9 cellular contexts compared by ENCODE assay signal in genomic region chr4:97153042-97153441, GRCh38.
DNase-seq lines count a peak whose midpoint lies in the region; ATAC-seq and TF ChIP-seq lines count a peak whose summit lies in the region.
"Had no signal": no experiment of that assay in that cellular context is flagged by ENCODE, and none has a peak within 500 bp of the region (broad histone marks: within the 10 kb centered on the region; RNA-seq: fewer than 3 reads in every experiment).

No MANE protein-coding gene starts in this region.

- H3K9me3 Mint-ChIP-seq in activated CD4-positive, alpha-beta T cell treated with anti-CD3 and anti-CD28 coated beads, Interleukin-2, amount 10 ng/mL, durations not matched to agents 24 days and 14 days, result no peaks in the 10 kb centered on the region

- no peaks in the 10 kb centered on the region for H3K27me3 Mint-ChIP-seq in activated CD4-positive, alpha-beta T cell treated with anti-CD3 and anti-CD28 coated beads, Interleukin-2, amount 10 ng/mL, durations not matched to agents 24 days and 14 days

- peak; percentile 37 for TF ChIP-seq CTCF in MM.1S (IDR thresholded peaks at IDR 0.05; ENCODE audit: low read length)

- H4K20me1 ChIP-seq in MM.1S (ENCODE audit: insufficient read depth, low read length), result no peaks in the 10 kb centered on the region

- no peak overlapping the region for H3K4me2 ChIP-seq in MM.1S (ENCODE audit: low read depth, low read length)

- H3K27ac ChIP-seq in MM.1S (ENCODE audit: low read length), result no peak overlapping the region
- H3K27ac ChIP-seq in effector memory CD4-positive, alpha-beta T cell (ENCODE audit: insufficient read depth, low read length, poor library complexity, severe bottlenecking), result no peak overlapping the region

- H3K4me3 Mint-ChIP-seq in activated CD4-positive, alpha-beta T cell treated with anti-CD3 and anti-CD28 coated beads, Interleukin-2, amount 10 ng/mL, durations not matched to agents 24 days and 14 days, result no peak overlapping the region

- no peaks in the 10 kb centered on the region for H3F3A ChIP-seq in MM.1S (ENCODE audit: insufficient read depth, low read length)

- H3K4me1 ChIP-seq in MM.1S (ENCODE audit: low read length), result no peaks in the 10 kb centered on the region
- H3K4me1 ChIP-seq in effector memory CD4-positive, alpha-beta T cell (ENCODE audit: control insufficient read depth, insufficient read depth, low read length, poor library complexity, severe bottlenecking), result no peaks in the 10 kb centered on the region

- peak; percentile 39 for DNase-seq in DMS53 treated with DMSO at 0.1 percent for 48 hours (lab: John Stamatoyannopoulos, UW; ENCODE audit: unreplicated experiment)
- peak; percentile 54 for DNase-seq in MM.1S
- DNase-seq in astrocyte of the hippocampus (ENCODE audit: low read depth, low spot score), result peak; percentile 37
- DNase-seq in left kidney (ENCODE audit: low read depth, low spot score), result peak; percentile 77
- DNase-seq in effector memory CD4-positive, alpha-beta T cell, result no peak
- no peak for DNase-seq in activated CD4-positive, alpha-beta T cell treated with anti-CD3 and anti-CD28 coated beads, Interleukin-2, amount 10 ng/mL, durations not matched to agents 24 days and 14 days

- no peaks in the 10 kb centered on the region for H3K27me3 ChIP-seq in MM.1S (replicated peaks; ENCODE audit: insufficient read depth, low read length)
- H3K27me3 ChIP-seq in effector memory CD4-positive, alpha-beta T cell (replicated peaks; ENCODE audit: control insufficient read depth, insufficient read depth, low read length, poor library complexity, severe bottlenecking), result no peaks in the 10 kb centered on the region

- H3K4me1 Mint-ChIP-seq in activated CD4-positive, alpha-beta T cell treated with anti-CD3 and anti-CD28 coated beads, Interleukin-2, amount 10 ng/mL, durations not matched to agents 24 days and 14 days, result no peaks in the 10 kb centered on the region

- H3K4me3 ChIP-seq in MM.1S (ENCODE audit: low read length), result no peak overlapping the region
- H3K4me3 ChIP-seq in effector memory CD4-positive, alpha-beta T cell (ENCODE audit: insufficient read depth, low read depth, low read length, poor library complexity, severe bottlenecking), result no peak overlapping the region
- H3K4me3 ChIP-seq: lung had no signal

- H2AFZ ChIP-seq in MM.1S (ENCODE audit: low read length), result no peak overlapping the region

- H3K9me3 ChIP-seq in MM.1S (replicated peaks; ENCODE audit: insufficient read depth, low read length), result no peaks in the 10 kb centered on the region
- no peaks in the 10 kb centered on the region for H3K9me3 ChIP-seq in effector memory CD4-positive, alpha-beta T cell (ENCODE audit: control insufficient read depth, low read length)

- H3K9me2 ChIP-seq in MM.1S (replicated peaks; ENCODE audit: insufficient read depth, low read length), result no peaks in the 10 kb centered on the region

- H3K79me2 ChIP-seq in MM.1S (ENCODE audit: low read length), result no peaks in the 10 kb centered on the region

- no peak overlapping the region for H3K27ac Mint-ChIP-seq in activated CD4-positive, alpha-beta T cell treated with anti-CD3 and anti-CD28 coated beads, Interleukin-2, amount 10 ng/mL, durations not matched to agents 24 days and 14 days

- ATAC-seq in GM21825 (IDR thresholded peaks at IDR 0.05; ENCODE audit: unreplicated experiment) (no peak), HG02588 (IDR thresholded peaks at IDR 0.05; ENCODE audit: unreplicated experiment) (no peak)

- H3K36me3 Mint-ChIP-seq in activated CD4-positive, alpha-beta T cell treated with anti-CD3 and anti-CD28 coated beads, Interleukin-2, amount 10 ng/mL, durations not matched to agents 24 days and 14 days (ENCODE audit: low read depth), result no peaks in the 10 kb centered on the region

- H3K9ac ChIP-seq in MM.1S (ENCODE audit: low read length), result no peak overlapping the region

- no peaks in the 10 kb centered on the region for H3K36me3 ChIP-seq in MM.1S (replicated peaks; ENCODE audit: insufficient read depth, low read length)
- no peaks in the 10 kb centered on the region for H3K36me3 ChIP-seq in effector memory CD4-positive, alpha-beta T cell (ENCODE audit: control insufficient read depth, insufficient read depth, low read length)

- intact Hi-C loops in activated CD4-positive, alpha-beta T cell treated with anti-CD3 and anti-CD28 coated beads, Interleukin-2, amount 10 ng/mL, durations not matched to agents 24 days and 14 days (cut with micrococcal nuclease), result no loop called here

Comparison
In these comparisons a context has a peak if more than half of its experiments do, and no peak if none do; other contexts are left out.
1. DNase-seq: peak in DMS53 treated with DMSO at 0.1 percent for 48 hours (single experiment), MM.1S (single experiment), astrocyte of the hippocampus (single experiment) and left kidney (single experiment); none in effector memory CD4-positive, alpha-beta T cell (0 of 3) and activated CD4-positive, alpha-beta T cell treated with anti-CD3 and anti-CD28 coated beads, Interleukin-2, amount 10 ng/mL, durations not matched to agents 24 days and 14 days (single experiment).